ENCODE assay signal across 9 cellular contexts in the genomic region with DNA sequence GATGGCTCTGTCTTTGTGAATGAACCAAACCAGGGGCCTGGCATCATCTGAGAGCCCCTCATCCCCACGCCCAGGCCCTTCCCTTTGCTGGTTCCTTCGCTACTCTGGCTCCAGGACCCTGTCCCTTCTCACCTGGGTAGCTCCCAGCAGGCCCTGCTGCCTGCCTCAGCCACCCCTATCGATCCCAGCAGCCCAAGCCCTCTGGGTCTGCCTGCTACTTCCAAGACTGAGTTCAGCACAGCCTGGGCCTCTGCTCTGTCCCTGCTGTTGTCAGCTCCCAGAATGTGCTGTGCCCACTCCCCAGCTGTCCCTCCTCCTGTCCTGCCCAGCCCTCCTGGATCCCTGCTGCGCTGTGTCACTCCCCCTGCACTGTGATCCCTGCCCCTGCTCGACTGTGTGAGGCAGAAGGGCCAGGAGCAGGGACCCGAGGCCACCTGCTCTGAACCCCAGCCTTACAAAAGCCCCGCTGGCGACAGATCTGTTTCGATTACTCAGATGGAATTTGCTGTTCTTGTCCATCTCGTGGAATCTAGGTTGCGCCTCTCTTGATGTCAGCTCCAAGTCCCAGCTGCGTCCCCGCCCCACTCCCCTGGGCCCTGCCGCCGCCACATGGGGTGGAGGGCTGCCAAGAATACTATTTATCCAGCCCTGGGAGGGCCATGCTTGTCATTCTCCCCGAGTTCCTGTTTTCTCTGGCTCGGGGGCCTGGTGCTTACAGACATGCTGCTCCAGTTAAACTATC. TPM values are rescaled to one million over a fixed set of nuclear protein-coding genes. Genes with fewer than 3 reads are reported as not detected.
DNase-seq lines count a peak whose midpoint lies in the region; ATAC-seq and TF ChIP-seq lines count a peak whose summit lies in the region.
"Had no signal": no experiment of that assay in that cellular context is flagged by ENCODE, and none has a peak within 500 bp of the region (broad histone marks: within the 10 kb centered on the region; RNA-seq: fewer than 3 reads in every experiment).

No MANE protein-coding gene starts in this region.

- peaks cover 13% of the 10 kb centered on the region for H3K4me1 ChIP-seq in HUES48 (ENCODE audit: control insufficient read depth, insufficient read depth, low read length)
- peaks cover 16% of the 10 kb centered on the region for H3K4me1 ChIP-seq in body of pancreas
- H3K4me1 ChIP-seq in stomach: peaks cover 14 to 19% (median 15%) of the 10 kb centered on the region in 4 donors

- TF ChIP-seq EP300 in stomach (IDR thresholded peaks at IDR 0.05): no peak

- intact Hi-C loops in body of pancreas (cut with DNase I): no loop called here
- intact Hi-C loops in stomach (cut with DNase I; ENCODE audit: low total_unique reads): no loop called here
- intact Hi-C loops in activated CD4-positive, alpha-beta memory T cell treated with anti-CD3 and anti-CD28 coated beads for 36 hours (cut with micrococcal nuclease): no loop called here
- intact Hi-C loops in activated CD4-positive, alpha-beta T cell treated with anti-CD3 and anti-CD28 coated beads for 36 hours (cut with DNase I, micrococcal nuclease): no loop called here

- no peak for TF ChIP-seq CTCF in body of pancreas (IDR thresholded peaks at IDR 0.05)
- TF ChIP-seq CTCF in stomach (IDR thresholded peaks at IDR 0.05): no peak

- DNase-seq in body of pancreas (peak; percentile 48 to 78 (median 66)), kidney glomerular epithelial cell (lab: John Stamatoyannopoulos, UW) (peak; percentile 48), stomach (peak; percentile 84)
- DNase-seq in naive thymus-derived CD8-positive, alpha-beta T cell: no peak
- no peak for DNase-seq in activated CD4-positive, alpha-beta memory T cell treated with anti-CD3 and anti-CD28 coated beads for 36 hours
- no peak for DNase-seq in activated CD4-positive, alpha-beta T cell treated with anti-CD3 and anti-CD28 coated beads for 36 hours

- H3K9ac ChIP-seq in HUES48 (ENCODE audit: low read depth, low read length): no peak overlapping the region

- H3K36me3 ChIP-seq in HUES48 (ENCODE audit: control insufficient read depth, insufficient read depth, low read length) (peaks cover 49% of the 10 kb centered on the region), body of pancreas (replicated peaks in 1 of 2; ENCODE audit: insufficient read depth in 1 of 2, low read depth in 2 of 2) (peaks cover 0 to 23% of the 10 kb centered on the region in 2 donors), stomach (peaks cover 37 to 60% (median 58%) of the 10 kb centered on the region in 4 donors)

- peaks cover 0 to 43% (median 15%) of the 10 kb centered on the region in 3 donors for H3K36me3 Mint-ChIP-seq in naive thymus-derived CD8-positive, alpha-beta T cell
- peaks cover 35% of the 10 kb centered on the region for H3K36me3 Mint-ChIP-seq in activated CD4-positive, alpha-beta memory T cell treated with anti-CD3 and anti-CD28 coated beads for 36 hours
- H3K36me3 Mint-ChIP-seq in activated CD4-positive, alpha-beta T cell treated with anti-CD3 and anti-CD28 coated beads for 36 hours (ENCODE audit: low read depth): peaks cover 31% of the 10 kb centered on the region

- H3K4me1 Mint-ChIP-seq in naive thymus-derived CD8-positive, alpha-beta T cell: no peaks in the 10 kb centered on the region
- peaks cover 2% of the 10 kb centered on the region for H3K4me1 Mint-ChIP-seq in activated CD4-positive, alpha-beta memory T cell treated with anti-CD3 and anti-CD28 coated beads for 36 hours (ENCODE audit: low read depth)
- no peaks in the 10 kb centered on the region for H3K4me1 Mint-ChIP-seq in activated CD4-positive, alpha-beta T cell treated with anti-CD3 and anti-CD28 coated beads for 36 hours

- no peaks in the 10 kb centered on the region for H3K27me3 Mint-ChIP-seq in naive thymus-derived CD8-positive, alpha-beta T cell
- H3K27me3 Mint-ChIP-seq in activated CD4-positive, alpha-beta memory T cell treated with anti-CD3 and anti-CD28 coated beads for 36 hours: no peaks in the 10 kb centered on the region
- no peaks in the 10 kb centered on the region for H3K27me3 Mint-ChIP-seq in activated CD4-positive, alpha-beta T cell treated with anti-CD3 and anti-CD28 coated beads for 36 hours

- H3K4me3 ChIP-seq in HUES48 (ENCODE audit: low read depth, low read length) (no peak overlapping the region), body of pancreas (no peak overlapping the region), stomach (peak overlapping the region in 1 of 4 donors; percentile 9)
- H3K4me3 ChIP-seq: smooth muscle cell had no signal

- POLR2A ChIA-PET in naive thymus-derived CD8-positive, alpha-beta T cell (lab: Charles Lee): no interaction called here
- POLR2A ChIA-PET in activated CD4-positive, alpha-beta memory T cell treated with anti-CD3 and anti-CD28 coated beads for 36 hours (lab: Charles Lee): interaction anchor here (1.0 kb wide), 1 partner anchor 10 kb away, joined by 3 read pairs; no protein-coding TSS in a partner anchor
- POLR2A ChIA-PET in activated CD4-positive, alpha-beta T cell treated with anti-CD3 and anti-CD28 coated beads for 36 hours (lab: Charles Lee): interaction anchor here (0.6 kb wide), 1 partner anchor 22 kb away, joined by 3 read pairs; no protein-coding TSS in a partner anchor

- H3K27me3 ChIP-seq in HUES48 (ENCODE audit: control insufficient read depth, insufficient read depth, low read length) (no peaks in the 10 kb centered on the region), body of pancreas (no peaks in the 10 kb centered on the region), stomach (no peaks in the 10 kb centered on the region)

- peak overlapping the region; percentile 20 for H3K27ac ChIP-seq in HUES48 (ENCODE audit: low read depth, low read length)
- H3K27ac ChIP-seq in body of pancreas: peak overlapping the region in 3 of 4 donors; percentile 61 to 73 (median 63)
- peak overlapping the region; percentile 1 to 77 (median 46) for H3K27ac ChIP-seq in stomach

- CTCF ChIA-PET in activated CD4-positive, alpha-beta memory T cell treated with anti-CD3 and anti-CD28 coated beads for 36 hours (lab: Charles Lee): interaction anchor here (1.1 to 1.2 kb wide), 2 partner anchors 10 to 11 kb away, joined by 4 read pairs; no protein-coding TSS in a partner anchor
- CTCF ChIA-PET in activated CD4-positive, alpha-beta T cell treated with anti-CD3 and anti-CD28 coated beads for 36 hours (lab: Charles Lee): interaction anchor here (0.7 kb wide), 1 partner anchor 22 kb away, joined by 3 read pairs; no protein-coding TSS in a partner anchor

- WGBS in body of pancreas, 2 donors: 45 to 71% methylated on average over 17 of the region's 17 CpGs
- WGBS in stomach, 5 donors: 40 to 55% (median 47%) methylated on average over 13 to 17 of the region's 17 CpGs

- TF ChIP-seq POLR2A in body of pancreas (IDR thresholded peaks at IDR 0.05) (no peak), stomach (IDR thresholded peaks at IDR 0.05) (no peak)

- H3K9me3 ChIP-seq in HUES48 (ENCODE audit: control insufficient read depth, insufficient read depth, low read length) (no peaks in the 10 kb centered on the region), body of pancreas (no peaks in the 10 kb centered on the region), stomach (no peaks in the 10 kb centered on the region)

- H3K9me3 Mint-ChIP-seq in naive thymus-derived CD8-positive, alpha-beta T cell: no peaks in the 10 kb centered on the region
- H3K9me3 Mint-ChIP-seq in activated CD4-positive, alpha-beta memory T cell treated with anti-CD3 and anti-CD28 coated beads for 36 hours: no peaks in the 10 kb centered on the region
- H3K9me3 Mint-ChIP-seq in activated CD4-positive, alpha-beta T cell treated with anti-CD3 and anti-CD28 coated beads for 36 hours (ENCODE audit: low read depth): no peaks in the 10 kb centered on the region

- ATAC-seq in body of pancreas: peak; percentile 75
- no peak for ATAC-seq in GM18909 (IDR thresholded peaks at IDR 0.05; ENCODE audit: poor library complexity, unreplicated experiment)
- ATAC-seq in naive thymus-derived CD8-positive, alpha-beta T cell: no peak
- no peak for ATAC-seq in activated CD4-positive, alpha-beta T cell treated with anti-CD3 and anti-CD28 coated beads for 36 hours

- peak overlapping the region in 1 of 10 donors; percentile 70 for H3K27ac Mint-ChIP-seq in naive thymus-derived CD8-positive, alpha-beta T cell
- H3K27ac Mint-ChIP-seq in activated CD4-positive, alpha-beta memory T cell treated with anti-CD3 and anti-CD28 coated beads for 36 hours: no peak overlapping the region
- H3K27ac Mint-ChIP-seq in activated CD4-positive, alpha-beta T cell treated with anti-CD3 and anti-CD28 coated beads for 36 hours: no peak overlapping the region

- no peak overlapping the region for H3K4me3 Mint-ChIP-seq in naive thymus-derived CD8-positive, alpha-beta T cell
- H3K4me3 Mint-ChIP-seq in activated CD4-positive, alpha-beta memory T cell treated with anti-CD3 and anti-CD28 coated beads for 36 hours: no peak overlapping the region
- H3K4me3 Mint-ChIP-seq in activated CD4-positive, alpha-beta T cell treated with anti-CD3 and anti-CD28 coated beads for 36 hours: no peak overlapping the region

RNA-seq across cellular contexts. Expression of a gene that starts 13.0 kb away (rescaled TPM):
- total RNA-seq in body of pancreas (10 to 100 TPM; 21.8 to 45.7 TPM), stomach (100 to 1,000 TPM in 2 of 5 donors, 10 to 100 TPM in 3; 30.6 to 185 (median 56.7) TPM)
- polyA plus RNA-seq in stomach: 100 to 1,000 TPM in 1 of 3 donors, 10 to 100 TPM in 2; 92.1 to 112 (median 93.1) TPM
- 10 to 100 TPM; 40.7 to 41.4 TPM for total RNA-seq in naive thymus-derived CD8-positive, alpha-beta T cell
- polyA plus RNA-seq in naive thymus-derived CD8-positive, alpha-beta T cell: 100 to 1,000 TPM; 109 to 134 (median 127) TPM
- total RNA-seq in activated CD4-positive, alpha-beta memory T cell treated with anti-CD3 and anti-CD28 coated beads for 36 hours: 10 to 100 TPM; 80.7 to 86.0 TPM
- total RNA-seq in activated CD4-positive, alpha-beta T cell treated with anti-CD3 and anti-CD28 coated beads for 36 hours: 100 to 1,000 TPM; 100 to 102 TPM

RNA-seq across cellular contexts. Expression of a gene that starts 13.0 kb away (rescaled TPM):
- 10 to 100 TPM in 1 of 2 donors, 1 to 10 TPM in 1; 6.2 to 17.1 TPM for total RNA-seq in body of pancreas
- total RNA-seq in stomach: 100 to 1,000 TPM in 1 of 5 donors, 10 to 100 TPM in 3, 1 to 10 TPM in 1; 8.8 to 133 (median 25.6) TPM
- 10 to 100 TPM in 2 of 3 donors, 1 to 10 TPM in 1; 9.2 to 14.2 (median 11.3) TPM for polyA plus RNA-seq in stomach
- 10 to 100 TPM; 28.5 to 32.5 TPM for total RNA-seq in naive thymus-derived CD8-positive, alpha-beta T cell
- 10 to 100 TPM in 1 of 3 donors, 1 to 10 TPM in 2; 5.1 to 10.5 (median 6.0) TPM for polyA plus RNA-seq in naive thymus-derived CD8-positive, alpha-beta T cell
- 10 to 100 TPM; 24.4 to 24.8 TPM for total RNA-seq in activated CD4-positive, alpha-beta memory T cell treated with anti-CD3 and anti-CD28 coated beads for 36 hours
- 10 to 100 TPM; 20.9 to 25.4 TPM for total RNA-seq in activated CD4-positive, alpha-beta T cell treated with anti-CD3 and anti-CD28 coated beads for 36 hours

RNA-seq across cellular contexts. Expression of a gene that starts 48.9 kb away (rescaled TPM):
- total RNA-seq in body of pancreas (10 to 100 TPM; 35.6 to 40.7 TPM), stomach (100 to 1,000 TPM in 1 of 5 donors, 10 to 100 TPM in 4; 17.0 to 103 (median 61.7) TPM)
- 10 to 100 TPM in 2 of 3 donors, 1 to 10 TPM in 1; 7.0 to 10.5 (median 10.3) TPM for polyA plus RNA-seq in stomach
- 10 to 100 TPM; 23.3 to 34.4 TPM for total RNA-seq in naive thymus-derived CD8-positive, alpha-beta T cell
- polyA plus RNA-seq in naive thymus-derived CD8-positive, alpha-beta T cell: 1 to 10 TPM; 3.1 to 4.7 (median 3.4) TPM
- total RNA-seq in activated CD4-positive, alpha-beta memory T cell treated with anti-CD3 and anti-CD28 coated beads for 36 hours: 10 to 100 TPM; 28.8 to 32.9 TPM
- total RNA-seq in activated CD4-positive, alpha-beta T cell treated with anti-CD3 and anti-CD28 coated beads for 36 hours: 10 to 100 TPM; 23.3 to 25.4 TPM

Comparison
In these comparisons a context has a peak if more than half of its experiments do, and no peak if none do; other contexts are left out.
1. DNase-seq: peak in body of pancreas (4 of 4), kidney glomerular epithelial cell (single experiment) and stomach (single experiment); none in naive thymus-derived CD8-positive, alpha-beta T cell (0 of 10), activated CD4-positive, alpha-beta memory T cell treated with anti-CD3 and anti-CD28 coated beads for 36 hours (single experiment) and activated CD4-positive, alpha-beta T cell treated with anti-CD3 and anti-CD28 coated beads for 36 hours (single experiment).
2. Peak in every context shown above with its lines, with median percentiles within 50 percentile points of each other: H3K27ac ChIP-seq.